1 cellular context compared by ENCODE assay signal in genomic region chrX:149494844-149495565, GRCh38.
TF ChIP-seq lines count a peak whose summit lies in the region.

No MANE protein-coding gene starts in this region.

TF ChIP-seq in HepG2, 621 proteins besides CTCF, POLR2A, EP300 and RAD21:
- TF ChIP-seq PHF20 (CRISPR knock-in tag; IDR thresholded peaks at IDR 0.05) (no peak), SRSF9 (IDR thresholded peaks at IDR 0.05; ENCODE audit: borderline replicate concordance, insufficient read depth, low read depth, low read length, poor library complexity, severe bottlenecking) (no peak), ZNF850 (CRISPR knock-in tag; conservative IDR thresholded peaks at IDR 0.05) (no peak), HNF4A (CRISPR knock-in tag; IDR thresholded peaks at IDR 0.05) (no peak), ZNF724P (CRISPR knock-in tag; IDR thresholded peaks at IDR 0.05; ENCODE audit: borderline replicate concordance) (no peak), ZNF451 (CRISPR knock-in tag; IDR thresholded peaks at IDR 0.05) (no peak), KDM3A (CRISPR knock-in tag; IDR thresholded peaks at IDR 0.05; ENCODE audit: low read depth) (no peak), MYNN (CRISPR knock-in tag; IDR thresholded peaks at IDR 0.05; ENCODE audit: low read depth) (no peak), KAT8 (CRISPR knock-in tag; IDR thresholded peaks at IDR 0.05) (no peak), ZNF546 (CRISPR knock-in tag; conservative IDR thresholded peaks at IDR 0.05) (no peak), UBTF (CRISPR knock-in tag; IDR thresholded peaks at IDR 0.05) (no peak), CREBL2 (CRISPR knock-in tag; IDR thresholded peaks at IDR 0.05; ENCODE audit: borderline replicate concordance) (no peak), CENPX (CRISPR knock-in tag; IDR thresholded peaks at IDR 0.05) (no peak), IRX3 (CRISPR knock-in tag; IDR thresholded peaks at IDR 0.05; ENCODE audit: borderline replicate concordance, low read depth) (no peak), NR1H2 (CRISPR knock-in tag; IDR thresholded peaks at IDR 0.05; ENCODE audit: borderline replicate concordance, low read depth) (no peak), ZNF775 (CRISPR knock-in tag; IDR thresholded peaks at IDR 0.05; ENCODE audit: borderline replicate concordance) (no peak)
- TF ChIP-seq, protein P1, sequence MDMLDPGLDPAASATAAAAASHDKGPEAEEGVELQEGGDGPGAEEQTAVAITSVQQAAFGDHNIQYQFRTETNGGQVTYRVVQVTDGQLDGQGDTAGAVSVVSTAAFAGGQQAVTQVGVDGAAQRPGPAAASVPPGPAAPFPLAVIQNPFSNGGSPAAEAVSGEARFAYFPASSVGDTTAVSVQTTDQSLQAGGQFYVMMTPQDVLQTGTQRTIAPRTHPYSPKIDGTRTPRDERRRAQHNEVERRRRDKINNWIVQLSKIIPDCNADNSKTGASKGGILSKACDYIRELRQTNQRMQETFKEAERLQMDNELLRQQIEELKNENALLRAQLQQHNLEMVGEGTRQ (IDR thresholded peaks at IDR 0.05; ENCODE audit: low read depth, low read length) = no peak
- TF ChIP-seq, protein P1 (CRISPR knock-in tag; IDR thresholded peaks at IDR 0.05; ENCODE audit: borderline replicate concordance) = no peak
- TF ChIP-seq, protein P2, sequence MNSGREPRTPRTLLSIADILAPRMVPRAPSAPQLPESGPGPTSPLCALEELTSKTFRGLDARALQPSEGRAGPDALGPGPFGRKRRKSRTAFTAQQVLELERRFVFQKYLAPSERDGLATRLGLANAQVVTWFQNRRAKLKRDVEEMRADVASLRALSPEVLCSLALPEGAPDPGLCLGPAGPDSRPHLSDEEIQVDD (CRISPR knock-in tag; IDR thresholded peaks at IDR 0.05; ENCODE audit: borderline replicate concordance) = no peak
- TF ChIP-seq, protein P3, sequence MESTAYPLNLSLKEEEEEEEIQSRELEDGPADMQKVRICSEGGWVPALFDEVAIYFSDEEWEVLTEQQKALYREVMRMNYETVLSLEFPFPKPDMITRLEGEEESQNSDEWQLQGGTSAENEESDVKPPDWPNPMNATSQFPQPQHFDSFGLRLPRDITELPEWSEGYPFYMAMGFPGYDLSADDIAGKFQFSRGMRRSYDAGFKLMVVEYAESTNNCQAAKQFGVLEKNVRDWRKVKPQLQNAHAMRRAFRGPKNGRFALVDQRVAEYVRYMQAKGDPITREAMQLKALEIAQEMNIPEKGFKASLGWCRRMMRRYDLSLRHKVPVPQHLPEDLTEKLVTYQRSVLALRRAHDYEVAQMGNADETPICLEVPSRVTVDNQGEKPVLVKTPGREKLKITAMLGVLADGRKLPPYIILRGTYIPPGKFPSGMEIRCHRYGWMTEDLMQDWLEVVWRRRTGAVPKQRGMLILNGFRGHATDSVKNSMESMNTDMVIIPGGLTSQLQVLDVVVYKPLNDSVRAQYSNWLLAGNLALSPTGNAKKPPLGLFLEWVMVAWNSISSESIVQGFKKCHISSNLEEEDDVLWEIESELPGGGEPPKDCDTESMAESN (CRISPR knock-in tag; conservative IDR thresholded peaks at IDR 0.05) = no peak
